Comparison of ENCODE assay signal across 12 cellular contexts in genomic region chr9:35562895-35563746, GRCh38. TPM values are rescaled to one million over a fixed set of nuclear protein-coding genes. Genes with fewer than 3 reads are reported as not detected.
A peak's percentile ranks its signal among the peaks of the same experiment; 100 is the strongest.
DNase-seq lines count a peak whose midpoint lies in the region; ATAC-seq and TF ChIP-seq lines count a peak whose summit lies in the region.
"Had no signal": no experiment of that assay in that cellular context is flagged by ENCODE, and none has a peak within 500 bp of the region (broad histone marks: within the 10 kb centered on the region; RNA-seq: fewer than 3 reads in every experiment).

No MANE protein-coding gene starts in this region.

- H3K36me3 Mint-ChIP-seq in activated T-helper 1 cell treated with anti-CD3 and anti-CD28 coated beads, Interleukin-12 subunit alpha, Interleukin-12 subunit beta, Interleukin-2, Interleukin-4 antibody, amounts not matched to agents 30 ng/mL and 10 ng/mL and 1 ng/mL, durations not matched to agents 14 hours and 24 hours and 36 hours (ENCODE audit: low read depth), result no peaks in the 10 kb centered on the region
- peaks cover 10% of the 10 kb centered on the region for H3K36me3 Mint-ChIP-seq in endodermal cell (ENCODE audit: low read depth)
- H3K36me3 Mint-ChIP-seq in mesothelial cell of epicardium, result peaks cover 7% of the 10 kb centered on the region

- H3K4me1 ChIP-seq in endodermal cell (ENCODE audit: control insufficient read depth, insufficient read depth, low read length), result no peaks in the 10 kb centered on the region
- H3K4me1 ChIP-seq in testis, result peaks cover 16% of the 10 kb centered on the region

- no peaks in the 10 kb centered on the region for H3K27me3 Mint-ChIP-seq in activated T-helper 1 cell treated with anti-CD3 and anti-CD28 coated beads, Interleukin-12 subunit alpha, Interleukin-12 subunit beta, Interleukin-2, Interleukin-4 antibody, amounts not matched to agents 30 ng/mL and 10 ng/mL and 1 ng/mL, durations not matched to agents 14 hours and 24 hours and 36 hours (ENCODE audit: insufficient read depth)
- H3K27me3 Mint-ChIP-seq in endodermal cell (ENCODE audit: insufficient read depth), result peaks cover 3% of the 10 kb centered on the region
- H3K27me3 Mint-ChIP-seq in mesothelial cell of epicardium (ENCODE audit: low read depth), result no peaks in the 10 kb centered on the region

- no peak for DNase-seq in activated T-helper 1 cell treated with anti-CD3 and anti-CD28 coated beads, Interleukin-12 subunit alpha, Interleukin-12 subunit beta, Interleukin-2, Interleukin-4 antibody, amounts not matched to agents 30 ng/mL and 10 ng/mL and 1 ng/mL, durations not matched to agents 14 hours and 24 hours and 36 hours (ENCODE audit: low spot score)
- DNase-seq in endodermal cell (no peak), mesothelial cell of epicardium (ENCODE audit: low spot score in 2 of 2, unreplicated experiment in 2 of 2) (no peak), testis (peak; percentile 11), cerebellar cortex (ENCODE audit: low spot score) (no peak)
- DNase-seq: foreskin melanocyte, midbrain, NCI-H1694 treated with DMSO at 0.1 percent for 48 hours, spleen had no signal

- H3K27ac ChIP-seq in endodermal cell (ENCODE audit: low read depth, low read length), result peak overlapping the region; percentile 47
- H3K27ac ChIP-seq in testis, result peak overlapping the region; percentile 52 to 72

- no peaks in the 10 kb centered on the region for H3K9me3 Mint-ChIP-seq in activated T-helper 1 cell treated with anti-CD3 and anti-CD28 coated beads, Interleukin-12 subunit alpha, Interleukin-12 subunit beta, Interleukin-2, Interleukin-4 antibody, amounts not matched to agents 30 ng/mL and 10 ng/mL and 1 ng/mL, durations not matched to agents 14 hours and 24 hours and 36 hours
- H3K9me3 Mint-ChIP-seq in endodermal cell, result no peaks in the 10 kb centered on the region
- H3K9me3 Mint-ChIP-seq in mesothelial cell of epicardium, result no peaks in the 10 kb centered on the region
- H3K9me3 Mint-ChIP-seq: T-helper 1 cell treated with Interleukin-12 subunit alpha and Interleukin-12 subunit beta and Interleukin-4 antibody, amounts not matched to agents 30 μg/mL and 1 μg/mL, for 36 hours had no signal

- peaks cover 14% of the 10 kb centered on the region for H3K4me1 Mint-ChIP-seq in activated T-helper 1 cell treated with anti-CD3 and anti-CD28 coated beads, Interleukin-12 subunit alpha, Interleukin-12 subunit beta, Interleukin-2, Interleukin-4 antibody, amounts not matched to agents 30 ng/mL and 10 ng/mL and 1 ng/mL, durations not matched to agents 14 hours and 24 hours and 36 hours (ENCODE audit: low read depth)
- H3K4me1 Mint-ChIP-seq in endodermal cell (peaks cover 8% of the 10 kb centered on the region), mesothelial cell of epicardium (peaks cover 4% of the 10 kb centered on the region)

- H3K27me3 ChIP-seq in endodermal cell (ENCODE audit: control insufficient read depth, insufficient read depth, low read length, poor library complexity, severe bottlenecking), result no peaks in the 10 kb centered on the region
- no peaks in the 10 kb centered on the region for H3K27me3 ChIP-seq in testis
- H3K27me3 ChIP-seq: spleen had no signal

- H3K36me3 ChIP-seq in endodermal cell (ENCODE audit: control insufficient read depth, insufficient read depth, low read length) (peaks cover 10% of the 10 kb centered on the region), testis (ENCODE audit: low read depth, missing control alignments) (no peaks in the 10 kb centered on the region)

- H3K4me3 ChIP-seq in endodermal cell (ENCODE audit: low read length) (no peak overlapping the region), testis (no peak overlapping the region)

- H3K9me3 ChIP-seq in endodermal cell (ENCODE audit: control insufficient read depth, low read length) (no peaks in the 10 kb centered on the region), testis (no peaks in the 10 kb centered on the region)
- H3K9me3 ChIP-seq: spleen had no signal

- no peak overlapping the region for H3K4me3 Mint-ChIP-seq in activated T-helper 1 cell treated with anti-CD3 and anti-CD28 coated beads, Interleukin-12 subunit alpha, Interleukin-12 subunit beta, Interleukin-2, Interleukin-4 antibody, amounts not matched to agents 30 ng/mL and 10 ng/mL and 1 ng/mL, durations not matched to agents 14 hours and 24 hours and 36 hours
- no peak overlapping the region for H3K4me3 Mint-ChIP-seq in endodermal cell
- no peak overlapping the region for H3K4me3 Mint-ChIP-seq in mesothelial cell of epicardium
- H3K4me3 Mint-ChIP-seq: T-helper 1 cell treated with Interleukin-12 subunit alpha and Interleukin-12 subunit beta and Interleukin-4 antibody, amounts not matched to agents 30 μg/mL and 1 μg/mL, for 36 hours had no signal

- intact Hi-C loops in activated T-helper 1 cell treated with anti-CD3 and anti-CD28 coated beads, Interleukin-12 subunit alpha, Interleukin-12 subunit beta, Interleukin-2, Interleukin-4 antibody, amounts not matched to agents 30 ng/mL and 10 ng/mL and 1 ng/mL, durations not matched to agents 14 hours and 24 hours and 36 hours (cut with micrococcal nuclease), result no loop called here
- intact Hi-C loops in testis (cut with DNase I; ENCODE audit: low total_unique reads), result no loop called here

- no peak overlapping the region for H3K9ac ChIP-seq in endodermal cell (ENCODE audit: extremely low read depth, low read length, poor library complexity, severe bottlenecking)

- no peak for TF ChIP-seq CTCF in endodermal cell (conservative IDR thresholded peaks at IDR 0.05)
- no peak for TF ChIP-seq CTCF in mesothelial cell of epicardium (IDR thresholded peaks at IDR 0.05; ENCODE audit: unreplicated experiment)
- TF ChIP-seq CTCF in testis (IDR thresholded peaks at IDR 0.05), result no peak

- H3K27ac Mint-ChIP-seq in activated T-helper 1 cell treated with anti-CD3 and anti-CD28 coated beads, Interleukin-12 subunit alpha, Interleukin-12 subunit beta, Interleukin-2, Interleukin-4 antibody, amounts not matched to agents 30 ng/mL and 10 ng/mL and 1 ng/mL, durations not matched to agents 14 hours and 24 hours and 36 hours, result peak overlapping the region; percentile 36
- H3K27ac Mint-ChIP-seq in endodermal cell, result no peak overlapping the region
- peak overlapping the region; percentile 41 for H3K27ac Mint-ChIP-seq in mesothelial cell of epicardium
- H3K27ac Mint-ChIP-seq: T-helper 1 cell treated with Interleukin-12 subunit alpha and Interleukin-12 subunit beta and Interleukin-4 antibody, amounts not matched to agents 30 μg/mL and 1 μg/mL, for 36 hours had no signal

- 93 to 97% methylated on average over 16 to 19 of the region's 19 CpGs for WGBS in endodermal cell (ENCODE audit: insufficient coverage in 1 of 2, insufficient read length in 1 of 2), 2 experiments
- 81 to 87% methylated on average over 19 of the region's 19 CpGs for WGBS in testis, 2 donors

- no peak for TF ChIP-seq POLR2A in testis (IDR thresholded peaks at IDR 0.05)

- no peak for ATAC-seq in GM18502 (IDR thresholded peaks at IDR 0.05; ENCODE audit: poor library complexity, unreplicated experiment)
- no peak for ATAC-seq in GM21381 (IDR thresholded peaks at IDR 0.05; ENCODE audit: unreplicated experiment)

RNA-seq across cellular contexts. Expression of gene TESK1, which starts 41.9 kb away (rescaled TPM):
- 61.5 and 62.1 TPM in 2 replicates for total RNA-seq in activated T-helper 1 cell treated with anti-CD3 and anti-CD28 coated beads, Interleukin-12 subunit alpha, Interleukin-12 subunit beta, Interleukin-2, Interleukin-4 antibody, amounts not matched to agents 30 ng/mL and 10 ng/mL and 1 ng/mL, durations not matched to agents 14 hours and 24 hours and 36 hours
- total RNA-seq in endodermal cell, result 10 to 100 TPM; 30.7 to 35.2 TPM
- 25.5 TPM for polyA plus RNA-seq in endodermal cell (2013, experiment 1 of 2)
- polyA plus RNA-seq in endodermal cell (2013, experiment 2 of 2), result 21.3 TPM
- total RNA-seq in mesothelial cell of epicardium, result 48.7 to 52.9 TPM (median 49.0 TPM) in 3 replicates
- total RNA-seq in testis, result 100 to 1,000 TPM in 1 of 2 donors, 10 to 100 TPM in 1; 89.6 to 104 TPM
- polyA plus RNA-seq in testis (ENCODE audit: insufficient read depth, low read depth, low replicate concordance), result 92.6 TPM

RNA-seq across cellular contexts. Expression of gene CD72, which starts 55.1 kb away (rescaled TPM):
- 8.3 and 9.6 TPM in 2 replicates for total RNA-seq in activated T-helper 1 cell treated with anti-CD3 and anti-CD28 coated beads, Interleukin-12 subunit alpha, Interleukin-12 subunit beta, Interleukin-2, Interleukin-4 antibody, amounts not matched to agents 30 ng/mL and 10 ng/mL and 1 ng/mL, durations not matched to agents 14 hours and 24 hours and 36 hours
- total RNA-seq in endodermal cell (1 to 10 TPM; 2.4 to 6.9 TPM), mesothelial cell of epicardium (4.2 to 5.2 TPM (median 4.7 TPM) in 3 replicates), testis (under 1 TPM; 0.63 to 0.99 TPM)
- 6.3 TPM for polyA plus RNA-seq in endodermal cell (2013, experiment 1 of 2)
- 5.0 TPM for polyA plus RNA-seq in endodermal cell (2013, experiment 2 of 2)
- polyA plus RNA-seq in testis (ENCODE audit: insufficient read depth, low read depth, low replicate concordance), result 3.2 TPM
